Comparison of ENCODE assay signal across 18 cellular contexts in the genomic region with DNA sequence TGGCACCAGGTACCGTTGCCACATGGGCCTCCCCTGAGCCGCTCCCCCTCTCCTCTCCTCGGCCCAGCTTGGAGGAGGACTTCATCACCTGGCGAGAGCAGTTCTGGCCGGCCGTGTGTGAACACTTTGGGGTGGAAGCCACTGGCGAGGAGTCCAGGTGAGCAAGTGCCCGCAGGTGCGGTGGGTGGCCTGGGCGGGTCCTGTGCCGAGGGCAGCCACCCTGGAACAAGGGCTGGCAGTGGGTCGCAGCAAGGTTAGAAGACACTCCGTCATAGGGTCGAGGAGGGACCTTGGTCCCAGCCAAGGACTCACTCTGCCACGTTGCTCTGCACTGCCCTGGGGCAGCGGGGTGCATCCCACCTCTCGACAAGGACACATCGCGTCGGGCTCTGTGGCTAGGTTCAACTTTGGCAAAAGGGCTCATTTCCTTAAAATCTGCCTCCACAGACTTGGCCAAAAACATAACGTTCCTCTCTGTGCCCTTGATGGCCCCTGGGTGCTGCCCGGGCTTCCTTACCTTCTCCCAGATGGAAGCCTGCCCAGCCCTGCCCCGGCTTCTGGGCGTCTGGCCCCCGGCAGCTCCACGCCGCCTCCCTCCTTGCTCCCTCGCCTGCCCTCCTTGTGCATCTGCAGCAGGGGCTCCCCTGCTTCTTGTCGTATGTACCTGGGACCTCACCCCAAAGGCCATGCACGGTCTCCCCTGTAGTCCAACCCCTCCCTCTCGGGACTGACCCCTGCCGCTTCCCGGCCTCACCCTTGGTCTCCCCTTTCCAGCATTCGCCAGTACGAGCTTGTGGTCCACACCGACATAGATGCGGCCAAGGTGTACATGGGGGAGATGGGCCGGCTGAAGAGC. TPM values are rescaled to one million over a fixed set of nuclear protein-coding genes. Genes with fewer than 3 reads are reported as not detected.
DNase-seq lines count a peak whose midpoint lies in the region; ATAC-seq and TF ChIP-seq lines count a peak whose summit lies in the region.
"Had no signal": no experiment of that assay in that cellular context is flagged by ENCODE, and none has a peak within 500 bp of the region (broad histone marks: within the 10 kb centered on the region; RNA-seq: fewer than 3 reads in every experiment).

No MANE protein-coding gene starts in this region.

- TF ChIP-seq RAD21 in HCT116 (IDR thresholded peaks at IDR 0.05; ENCODE audit: low read depth) = no peak

- H3K9me2 ChIP-seq in HCT116 (ENCODE audit: insufficient read depth) (no peaks in the 10 kb centered on the region), OCI-LY7 (ENCODE audit: insufficient read depth, low read length) (no peaks in the 10 kb centered on the region)

- TF ChIP-seq EP300 in ovary (IDR thresholded peaks at IDR 0.05) = no peak

- peaks cover 0 to 9% of the 10 kb centered on the region in 2 experiments; a peak in 2 of 4 replicates for H3K36me3 ChIP-seq in HCT116 (ENCODE audit: control insufficient read depth in 1 of 2, insufficient read depth in 2 of 2, low read length in 2 of 2)
- H3K36me3 ChIP-seq in ovary = no peaks in the 10 kb centered on the region
- H3K36me3 ChIP-seq in OCI-LY7 (ENCODE audit: insufficient read depth, low read length) = peaks cover 16% of the 10 kb centered on the region; the same call in 1 of the 2 replicates

- H2AFZ ChIP-seq in HCT116 (ENCODE audit: low read depth, low read length, poor library complexity, severe bottlenecking) = no peak overlapping the region
- H2AFZ ChIP-seq in OCI-LY7 (ENCODE audit: low read length) = no peak overlapping the region
- H2AFZ ChIP-seq: PC-9 had no signal

- no peak for TF ChIP-seq CTCF in 22Rv1 (IDR thresholded peaks at IDR 0.05)
- no peak for TF ChIP-seq CTCF in HCT116 (IDR thresholded peaks at IDR 0.05 in 2 of 3, conservative IDR thresholded peaks at IDR 0.05 in 1 of 3; ENCODE audit: borderline replicate concordance in 1 of 3, insufficient read depth in 1 of 3, low read depth in 2 of 3, low read length in 2 of 3)
- TF ChIP-seq CTCF in ovary (IDR thresholded peaks at IDR 0.05) = no peak
- no peak for TF ChIP-seq CTCF in OCI-LY7 (conservative IDR thresholded peaks at IDR 0.05; ENCODE audit: low read length)

- no peaks in the 10 kb centered on the region for H3K27me3 Mint-ChIP-seq in effector memory CD8-positive, alpha-beta T cell

- H4K20me1 ChIP-seq in HCT116 (ENCODE audit: insufficient read depth) = no peaks in the 10 kb centered on the region
- no peaks in the 10 kb centered on the region for H4K20me1 ChIP-seq in OCI-LY7 (ENCODE audit: insufficient read depth, low read length)

- H3K27me3 ChIP-seq in HCT116 (ENCODE audit: insufficient read depth, low read length) = no peaks in the 10 kb centered on the region
- H3K27me3 ChIP-seq in ovary = no peaks in the 10 kb centered on the region

- H3K4me2 ChIP-seq in HCT116 (ENCODE audit: low read length) (no peak overlapping the region), OCI-LY7 (ENCODE audit: low read length) (no peak overlapping the region)
- H3K4me2 ChIP-seq: KMS-11, PC-9 had no signal

- RAD21 ChIA-PET in HCT116 (lab: Charles Lee; ENCODE audit: low non-redundant PET in 1 of 2, low total read pairs in 2 of 2, uncharacterized antibody in 2 of 2, unreplicated experiment in 2 of 2) = interaction anchor here in 1 of 2 experiments (0.6 kb wide), 1 partner anchor 102 kb away, joined by 4 read pairs; no protein-coding TSS in a partner anchor

- H3K4me3 Mint-ChIP-seq in effector memory CD8-positive, alpha-beta T cell = no peak overlapping the region
- H3K4me3 Mint-ChIP-seq: HFFc6 had no signal

- ATAC-seq in HCT116 = peak; percentile 19; the same call in 1 of the 2 replicates
- no peak for ATAC-seq in effector memory CD8-positive, alpha-beta T cell (replicated peaks)
- no peak for ATAC-seq in GM19351 (IDR thresholded peaks at IDR 0.05; ENCODE audit: unreplicated experiment)

- intact Hi-C loops in HCT116 (cut with micrococcal nuclease) = no loop called here
- intact Hi-C loops in ovary (cut with DNase I) = no loop called here
- intact Hi-C loops in OCI-LY7 (cut with micrococcal nuclease; ENCODE audit: unreplicated experiment) = no loop called here

- POLR2A ChIA-PET in HCT116 (lab: Charles Lee) = no interaction called here
- POLR2A ChIA-PET in OCI-LY7 (lab: Charles Lee) = no interaction called here

- H3K9me3 Mint-ChIP-seq in effector memory CD8-positive, alpha-beta T cell = no peaks in the 10 kb centered on the region
- H3K9me3 Mint-ChIP-seq: HFFc6 had no signal

- no peaks in the 10 kb centered on the region for H3K9me3 ChIP-seq in HCT116 (ENCODE audit: control insufficient read depth in 1 of 2, insufficient read depth in 1 of 2, low read depth in 1 of 2, low read length in 2 of 2)
- no peaks in the 10 kb centered on the region for H3K9me3 ChIP-seq in ovary
- no peaks in the 10 kb centered on the region for H3K9me3 ChIP-seq in OCI-LY7 (ENCODE audit: low read length)

- H3K4me1 ChIP-seq in HCT116 (ENCODE audit: control insufficient read depth in 1 of 2, insufficient read depth in 2 of 2, low read length in 2 of 2) = peaks cover 0 to 13% of the 10 kb centered on the region in 2 experiments; a peak in 3 of 4 replicates
- peaks cover 27% of the 10 kb centered on the region for H3K4me1 ChIP-seq in ovary (ENCODE audit: insufficient read depth)
- no peaks in the 10 kb centered on the region for H3K4me1 ChIP-seq in OCI-LY7 (ENCODE audit: insufficient read depth, low read length, poor library complexity, severe bottlenecking)

- no peaks in the 10 kb centered on the region for H3K36me3 Mint-ChIP-seq in effector memory CD8-positive, alpha-beta T cell (ENCODE audit: insufficient read depth)

- no TSS peak for BruUV-seq in HCT116 (replicated peaks; lab: Mats Ljungman, UMichigan)
- no TSS peak for BruUV-seq in OCI-LY7 (replicated peaks; lab: Mats Ljungman, UMichigan)

- TF ChIP-seq POLR2A in HCT116 (IDR thresholded peaks at IDR 0.05; ENCODE audit: borderline replicate concordance, extremely low read depth, insufficient read depth, insufficient read length) = no peak
- TF ChIP-seq POLR2A in ovary (IDR thresholded peaks at IDR 0.05) = no peak

- peak overlapping the region; percentile 73 to 84 for H3K27ac Mint-ChIP-seq in effector memory CD8-positive, alpha-beta T cell
- H3K27ac Mint-ChIP-seq: HFFc6 had no signal

- CTCF ChIA-PET in HCT116 (lab: Charles Lee) = no interaction called here
- CTCF ChIA-PET in OCI-LY7 (lab: Charles Lee; ENCODE audit: unreplicated experiment) = no interaction called here

- H3K4me3 ChIP-seq in HCT116 (replicated peaks in 1 of 2; ENCODE audit: low read depth in 1 of 2, low read length in 2 of 2) = no peak overlapping the region
- no peak overlapping the region for H3K4me3 ChIP-seq in ovary
- no peak overlapping the region for H3K4me3 ChIP-seq in OCI-LY7 (ENCODE audit: low read depth, low read length, poor library complexity, severe bottlenecking)
- H3K4me3 ChIP-seq: PC-9 had no signal

- H3K27ac ChIP-seq in 22Rv1 = peak overlapping the region; percentile 30
- H3K27ac ChIP-seq in HCT116 (ENCODE audit: low read depth, low read length) = no peak overlapping the region
- H3K27ac ChIP-seq in ovary = no peak overlapping the region
- no peak overlapping the region for H3K27ac ChIP-seq in OCI-LY7 (ENCODE audit: low read depth, low read length, poor library complexity, severe bottlenecking)
- H3K27ac ChIP-seq: KMS-11, PC-9 had no signal

- no peak overlapping the region for H3K9ac ChIP-seq in HCT116 (ENCODE audit: low read length)
- H3K9ac ChIP-seq: KMS-11 had no signal

- no peaks in the 10 kb centered on the region for H3K4me1 Mint-ChIP-seq in effector memory CD8-positive, alpha-beta T cell (ENCODE audit: low read depth in 2 of 2)

- DNase-seq in HCT116 (ENCODE audit: low read depth, low spot score) = no peak
- DNase-seq in effector memory CD8-positive, alpha-beta T cell = no peak
- peak in 3 of 5 donors; percentile 19 to 39 (median 38) for DNase-seq in ovary
- no peak for DNase-seq in SW480 (ENCODE audit: low spot score)
- no peak for DNase-seq in stimulated activated naive CD4-positive, alpha-beta T cell (lab: John Stamatoyannopoulos, UW)
- no peak for DNase-seq in OCI-LY7 (ENCODE audit: low spot score)
- DNase-seq: AML-193, DND-41, GDM1, HFFc6, NCI-H1092 treated with DMSO at 0.1 percent for 48 hours, NCI-H1694 treated with DMSO at 0.1 percent for 48 hours, NCI-H446, NCI-H748 treated with DMSO at 0.1 percent for 48 hours, PC-9 had no signal

- WGBS in ovary, 3 donors = 76 to 80% (median 78%) methylated on average over 38 of the region's 38 CpGs

- no peaks in the 10 kb centered on the region for H3K79me2 ChIP-seq in HCT116 (ENCODE audit: insufficient read depth, low read length)
- H3K79me2 ChIP-seq in OCI-LY7 (ENCODE audit: insufficient read depth, low read depth, low read length) = no peaks in the 10 kb centered on the region

TF ChIP-seq in HCT116, 20 proteins besides CTCF, POLR2A, EP300 and RAD21:
- TF ChIP-seq POLR2AphosphoS5 (IDR thresholded peaks at IDR 0.05; ENCODE audit: low read depth, low read length) (peak; percentile 18; the same call in 1 of the 2 replicates), EZH2 (IDR thresholded peaks at IDR 0.05) (no peak), SRF (IDR thresholded peaks at IDR 0.05; ENCODE audit: low read depth) (no peak)
- TF ChIP-seq, protein P1, sequence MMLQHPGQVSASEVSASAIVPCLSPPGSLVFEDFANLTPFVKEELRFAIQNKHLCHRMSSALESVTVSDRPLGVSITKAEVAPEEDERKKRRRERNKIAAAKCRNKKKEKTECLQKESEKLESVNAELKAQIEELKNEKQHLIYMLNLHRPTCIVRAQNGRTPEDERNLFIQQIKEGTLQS (IDR thresholded peaks at IDR 0.05) = no peak
- TF ChIP-seq, protein P2, sequence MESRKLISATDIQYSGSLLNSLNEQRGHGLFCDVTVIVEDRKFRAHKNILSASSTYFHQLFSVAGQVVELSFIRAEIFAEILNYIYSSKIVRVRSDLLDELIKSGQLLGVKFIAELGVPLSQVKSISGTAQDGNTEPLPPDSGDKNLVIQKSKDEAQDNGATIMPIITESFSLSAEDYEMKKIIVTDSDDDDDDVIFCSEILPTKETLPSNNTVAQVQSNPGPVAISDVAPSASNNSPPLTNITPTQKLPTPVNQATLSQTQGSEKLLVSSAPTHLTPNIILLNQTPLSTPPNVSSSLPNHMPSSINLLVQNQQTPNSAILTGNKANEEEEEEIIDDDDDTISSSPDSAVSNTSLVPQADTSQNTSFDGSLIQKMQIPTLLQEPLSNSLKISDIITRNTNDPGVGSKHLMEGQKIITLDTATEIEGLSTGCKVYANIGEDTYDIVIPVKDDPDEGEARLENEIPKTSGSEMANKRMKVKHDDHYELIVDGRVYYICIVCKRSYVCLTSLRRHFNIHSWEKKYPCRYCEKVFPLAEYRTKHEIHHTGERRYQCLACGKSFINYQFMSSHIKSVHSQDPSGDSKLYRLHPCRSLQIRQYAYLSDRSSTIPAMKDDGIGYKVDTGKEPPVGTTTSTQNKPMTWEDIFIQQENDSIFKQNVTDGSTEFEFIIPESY (IDR thresholded peaks at IDR 0.05; ENCODE audit: extremely low read depth, insufficient replicate concordance, low read length) = no peak

RNA-seq across cellular contexts. Expression of a gene that starts 12.7 kb away (rescaled TPM):
- total RNA-seq in HCT116 (2021; ENCODE audit: unreplicated experiment) (25.9 TPM), ovary (100 to 1,000 TPM in 3 of 7 donors, 10 to 100 TPM in 4; 44.4 to 140 (median 89.5) TPM), OCI-LY7 (2022) (22.1 and 23.0 TPM in 2 replicates)
- 38.7 and 46.3 TPM in 2 replicates for polyA plus RNA-seq in HCT116 (2012)
- polyA plus RNA-seq in ovary = 100 to 1,000 TPM; 114 to 170 TPM
- 12.4 and 18.1 TPM in 2 replicates for total RNA-seq in OCI-LY7 (2014; rRNA removed; shearing (Covaris generic))

Comparison
In these comparisons a context has a peak if more than half of its experiments do, and no peak if none do; other contexts are left out.
1. DNase-seq: peak in ovary (3 of 5); none in HCT116 (single experiment), effector memory CD8-positive, alpha-beta T cell (0 of 3), SW480 (single experiment), stimulated activated naive CD4-positive, alpha-beta T cell (0 of 6) and OCI-LY7 (single experiment).